In genomic region chr7:72676880-72677279, GRCh38 we compare ENCODE assay signal across 8 cellular contexts.
DNase-seq lines count a peak whose midpoint lies in the region; ATAC-seq, FAIRE-seq and TF ChIP-seq lines count a peak whose summit lies in the region.
"Not testable (repeated sequence)": the region's sequence is repeated elsewhere in the genome, so short reads cannot be mapped to it uniquely, and the experiment has no call there.

No MANE protein-coding gene starts in this region.

- H3K36me3 Mint-ChIP-seq in activated CD4-positive, alpha-beta T cell treated with anti-CD3 and anti-CD28 coated beads for 36 hours (ENCODE audit: low read depth) = peaks cover 21% of the 10 kb centered on the region
- H3K36me3 Mint-ChIP-seq in activated T-cell treated with anti-CD3 and anti-CD28 coated beads, Interleukin-2, amount 50 U/mL, for 24 hours (ENCODE audit: low read depth) = peaks cover 44% of the 10 kb centered on the region

- not testable (repeated sequence) for H3K79me2 ChIP-seq in GM12878 (ENCODE audit: control insufficient read depth, insufficient read depth, low read length)

- intact Hi-C loops in activated CD4-positive, alpha-beta T cell treated with anti-CD3 and anti-CD28 coated beads for 36 hours (cut with DNase I, micrococcal nuclease); GM12878 (cut with micrococcal nuclease; ENCODE audit: unreplicated experiment): not testable (repeated sequence)

- not testable (repeated sequence) for H3K4me3 ChIP-seq in GM12878

- not testable (repeated sequence) for H3K36me3 ChIP-seq in GM12878 (ENCODE audit: control insufficient read depth in 2 of 2, insufficient read depth in 2 of 2, low read length in 1 of 2)

- ATAC-seq in GM18502 (IDR thresholded peaks at IDR 0.05; ENCODE audit: poor library complexity, unreplicated experiment) (peak; percentile 43), GM18868 (IDR thresholded peaks at IDR 0.05; ENCODE audit: unreplicated experiment) (peak; percentile 76), GM21786 (IDR thresholded peaks at IDR 0.05; ENCODE audit: unreplicated experiment) (peak; percentile 51), HG03045 (IDR thresholded peaks at IDR 0.05; ENCODE audit: unreplicated experiment) (peak; percentile 47), GM12878 (peak; percentile 82)
- peak; percentile 94 for ATAC-seq in activated CD4-positive, alpha-beta T cell treated with anti-CD3 and anti-CD28 coated beads for 36 hours
- ATAC-seq in stimulated activated naive CD8-positive, alpha-beta T cell treated with anti-CD3 and anti-CD28 coated beads, Interleukin-15, Interleukin-2, amounts not matched to agents 100 U/mL and 50 U/mL, for 24 hours = peak; percentile 36

- H3K9me3 ChIP-seq in GM12878 (replicated peaks; ENCODE audit: control insufficient read depth, insufficient read depth, low read length) = not testable (repeated sequence)

- H3K27ac Mint-ChIP-seq in activated CD4-positive, alpha-beta T cell treated with anti-CD3 and anti-CD28 coated beads for 36 hours = not testable (repeated sequence)
- peak overlapping the region; percentile 73 for H3K27ac Mint-ChIP-seq in activated T-cell treated with anti-CD3 and anti-CD28 coated beads, Interleukin-2, amount 50 U/mL, for 24 hours

- TF ChIP-seq CTCF in GM12878 (IDR thresholded peaks at IDR 0.05 in 2 of 3, conservative IDR thresholded peaks at IDR 0.05 in 1 of 3; ENCODE audit: control insufficient read depth in 2 of 3, extremely low read depth in 1 of 3, insufficient read depth in 1 of 3, low read depth in 3 of 3, low read length in 3 of 3) = not testable (repeated sequence)

- in situ Hi-C loops in GM12878 (cut with MboI) = not testable (repeated sequence)

- H3K4me1 ChIP-seq in GM12878 (ENCODE audit: control insufficient read depth, insufficient read depth, low read length) = not testable (repeated sequence)

- 23% methylated on average over 6 of the region's 6 CpGs for WGBS in GM12878 (ENCODE audit: insufficient coverage, insufficient replicate concordance, low lambda C conversion rate, missing lambda C conversion rate)

- CTCF ChIA-PET in activated CD4-positive, alpha-beta T cell treated with anti-CD3 and anti-CD28 coated beads for 36 hours (lab: Charles Lee); GM12878 (lab: Yijun Ruan, JAX): not testable (repeated sequence)

- not testable (repeated sequence) for BruUV-seq in GM12878 (replicated peaks; lab: Mats Ljungman, UMichigan)

- SMC1A ChIA-PET in GM12878 (lab: Charles Lee; ENCODE audit: uncharacterized antibody, unreplicated experiment) = interaction anchor here (0.7 kb wide), 1 partner anchor 676 kb away, joined by 3 read pairs; no protein-coding TSS in a partner anchor

- H2AFZ ChIP-seq in GM12878 (ENCODE audit: control insufficient read depth, low read depth, low read length) = not testable (repeated sequence)

- not testable (repeated sequence) for H3K27ac ChIP-seq in GM12878 (ENCODE audit: control insufficient read depth, insufficient read depth)

- not testable (repeated sequence) for H4K20me1 ChIP-seq in GM12878 (ENCODE audit: control insufficient read depth, insufficient read depth)

- not testable (repeated sequence) for H3K27me3 ChIP-seq in GM12878 (replicated peaks in 1 of 2; ENCODE audit: control insufficient read depth in 2 of 2, insufficient read depth in 2 of 2, low read length in 1 of 2)

- not testable (repeated sequence) for H3K9me3 Mint-ChIP-seq in activated CD4-positive, alpha-beta T cell treated with anti-CD3 and anti-CD28 coated beads for 36 hours (ENCODE audit: low read depth); activated T-cell treated with anti-CD3 and anti-CD28 coated beads, Interleukin-2, amount 50 U/mL, for 24 hours

- not testable (repeated sequence) for TF ChIP-seq EP300 in GM12878 (IDR thresholded peaks at IDR 0.05; ENCODE audit: borderline replicate concordance in 1 of 2, control insufficient read depth in 1 of 2, low read depth in 2 of 2, low read length in 2 of 2)

- peak; percentile 45 for DNase-seq in activated CD4-positive, alpha-beta T cell treated with anti-CD3 and anti-CD28 coated beads for 36 hours
- not testable (repeated sequence) for DNase-seq in activated T-cell treated with anti-CD3 and anti-CD28 coated beads, Interleukin-2, amount 50 U/mL, for 24 hours; GM12878 (ENCODE audit: low read depth, low spot score); stimulated activated naive CD8-positive, alpha-beta T cell treated with anti-CD3 and anti-CD28 coated beads, Interleukin-15, Interleukin-2, amounts not matched to agents 100 U/mL and 50 U/mL, for 24 hours

- not testable (repeated sequence) for H3K4me2 ChIP-seq in GM12878 (ENCODE audit: control insufficient read depth, insufficient read depth)

- FAIRE-seq in GM12878 (lab: Jason Lieb, UNC) = not testable (repeated sequence)

- not testable (repeated sequence) for TF ChIP-seq RAD21 in GM12878 (IDR thresholded peaks at IDR 0.05; ENCODE audit: insufficient read depth, low read depth, low read length)

- not testable (repeated sequence) for H3K4me3 Mint-ChIP-seq in activated CD4-positive, alpha-beta T cell treated with anti-CD3 and anti-CD28 coated beads for 36 hours; activated T-cell treated with anti-CD3 and anti-CD28 coated beads, Interleukin-2, amount 50 U/mL, for 24 hours

- POLR2A ChIA-PET in activated CD4-positive, alpha-beta T cell treated with anti-CD3 and anti-CD28 coated beads for 36 hours (lab: Charles Lee) = interaction anchor here (0.6 kb wide), 1 partner anchor 55 kb away, joined by 6 read pairs; no protein-coding TSS in a partner anchor
- POLR2A ChIA-PET in GM12878 (lab: Charles Lee) = not testable (repeated sequence)

- RAD21 ChIA-PET in GM12878 (lab: Charles Lee; ENCODE audit: unreplicated experiment) = not testable (repeated sequence)

- H3K9ac ChIP-seq in GM12878 (ENCODE audit: control insufficient read depth, insufficient read depth, low read length) = not testable (repeated sequence)

- TF ChIP-seq POLR2A in GM12878 (IDR thresholded peaks at IDR 0.05; ENCODE audit: low read depth, low read length) = not testable (repeated sequence)

- not testable (repeated sequence) for H3K27me3 Mint-ChIP-seq in activated CD4-positive, alpha-beta T cell treated with anti-CD3 and anti-CD28 coated beads for 36 hours; activated T-cell treated with anti-CD3 and anti-CD28 coated beads, Interleukin-2, amount 50 U/mL, for 24 hours

- H3K4me1 Mint-ChIP-seq in activated CD4-positive, alpha-beta T cell treated with anti-CD3 and anti-CD28 coated beads for 36 hours; activated T-cell treated with anti-CD3 and anti-CD28 coated beads, Interleukin-2, amount 50 U/mL, for 24 hours (ENCODE audit: low read depth): not testable (repeated sequence)

TF ChIP-seq in GM12878, 131 proteins besides CTCF, POLR2A, EP300 and RAD21:
- TF ChIP-seq NFIC (IDR thresholded peaks at IDR 0.05; ENCODE audit: low read depth, low read length) (peak; percentile 49; the same call in 1 of the 2 replicates), ZNF24 (IDR thresholded peaks at IDR 0.05) (peak; percentile 94), ATF2 (IDR thresholded peaks at IDR 0.05; ENCODE audit: low read length) (peak; percentile 36; the same call in 1 of the 2 replicates), JUNB (IDR thresholded peaks at IDR 0.05) (peak; percentile 77), CREM (IDR thresholded peaks at IDR 0.05; ENCODE audit: low read depth) (peak; percentile 66; the same call in 1 of the 2 replicates), RUNX3 (IDR thresholded peaks at IDR 0.05; ENCODE audit: low read length) (peak; percentile 40; the same call in 1 of the 2 replicates), CREB1 (IDR thresholded peaks at IDR 0.05; ENCODE audit: low read depth) (peak; percentile 67; the same call in 1 of the 2 replicates)

Comparison
In these comparisons a context has a peak if more than half of its experiments do, and no peak if none do; other contexts are left out.
1. ATAC-seq: peak in every context shown above with its lines; median percentile 94 in activated CD4-positive, alpha-beta T cell treated with anti-CD3 and anti-CD28 coated beads for 36 hours; 82 in GM12878; 76 in GM18868; 51 in GM21786; 47 in HG03045; 43 in GM18502; 36 in stimulated activated naive CD8-positive, alpha-beta T cell treated with anti-CD3 and anti-CD28 coated beads, Interleukin-15, Interleukin-2, amounts not matched to agents 100 U/mL and 50 U/mL, for 24 hours.